In the genomic region with DNA sequence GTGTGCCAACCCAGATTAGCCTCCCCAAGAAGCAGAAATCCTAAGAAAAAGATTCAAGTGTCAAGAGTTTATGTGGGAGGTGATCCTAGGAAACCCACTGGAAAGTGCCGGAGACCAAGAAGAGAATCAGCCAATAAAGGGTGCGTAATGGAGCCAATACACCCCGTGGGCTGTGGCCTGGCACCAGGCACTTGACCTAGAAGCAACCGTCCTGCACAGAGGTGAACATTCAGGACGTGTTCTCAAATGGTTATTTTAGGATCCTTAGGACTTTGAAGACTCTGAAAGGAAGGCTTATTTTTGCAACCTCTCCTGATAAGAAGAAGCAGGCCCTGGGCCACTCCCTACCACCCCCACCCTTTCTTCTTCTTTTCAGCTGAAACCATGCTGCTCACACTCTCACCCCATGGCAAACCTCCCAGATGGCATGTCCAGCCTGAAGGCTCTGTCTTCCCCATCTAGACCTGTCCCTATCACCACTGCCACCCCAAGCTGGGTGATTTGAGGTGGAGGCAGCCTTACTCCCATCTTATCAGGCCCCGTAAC, we compare ENCODE assay signal across 26 cellular contexts. TPM values are rescaled to one million over a fixed set of nuclear protein-coding genes. Genes with fewer than 3 reads are reported as not detected.
"Had no signal": no experiment of that assay in that cellular context is flagged by ENCODE, and none has a peak within 500 bp of the region (broad histone marks: within the 10 kb centered on the region; RNA-seq: fewer than 3 reads in every experiment).

No MANE protein-coding gene starts in this region.

- H3K4me1 ChIP-seq: body of pancreas had no signal

- H3K9me3 ChIP-seq: adrenal gland had no signal

- H3K27me3 ChIP-seq: adrenal gland, body of pancreas, dorsolateral prefrontal cortex had no signal

- ATAC-seq: activated CD4-positive, alpha-beta T cell treated with anti-CD3 and anti-CD28 coated beads for 36 hours; activated CD8-positive, alpha-beta memory T cell treated with anti-CD3 and anti-CD28 coated beads, Interleukin-2, amount 10 ng/mL, durations not matched to agents 7 days and 5 days; activated CD8-positive, alpha-beta T cell treated with anti-CD3 and anti-CD28 coated beads, Interleukin-2, amount 10 ng/mL, durations not matched to agents 7 days and 5 days; activated naive CD8-positive, alpha-beta T cell treated with anti-CD3 and anti-CD28 coated beads, Interleukin-2, amount 50 U/mL, for 24 hours; body of pancreas; esophagus mucosa; T-helper 17 cell had no signal

- H3K27ac ChIP-seq: body of pancreas, coronary artery, dorsolateral prefrontal cortex had no signal

- DNase-seq: activated CD4-positive, alpha-beta memory T cell treated with anti-CD3 and anti-CD28 coated beads for 36 hours; activated CD4-positive, alpha-beta T cell treated with anti-CD3 and anti-CD28 coated beads for 36 hours; activated CD4-positive, alpha-beta T cell treated with anti-CD3 and anti-CD28 coated beads, Interleukin-2, amount 10 ng/mL, durations not matched to agents 24 days and 14 days; activated CD4-positive, CD25-positive, alpha-beta regulatory T cell; activated CD4-positive, CD25-positive, alpha-beta regulatory T cell treated with anti-CD3 and anti-CD28 coated beads, Interleukin-2, amount 50 U/mL, for 72 hours; activated CD8-positive, alpha-beta memory T cell treated with anti-CD3 and anti-CD28 coated beads, Interleukin-2, amount 10 ng/mL, durations not matched to agents 7 days and 5 days; activated CD8-positive, alpha-beta memory T cell treated with anti-CD3 and anti-CD28 coated beads, Interleukin-2, amount 50 U/mL, for 4 hours; activated CD8-positive, alpha-beta T cell treated with anti-CD3 and anti-CD28 coated beads, Interleukin-2, amount 10 ng/mL, durations not matched to agents 7 days and 5 days; activated effector memory CD4-positive, alpha-beta T cell treated with anti-CD3 and anti-CD28 coated beads, Interleukin-2, amount 50 U/mL, for 16 hours; activated naive CD4-positive, alpha-beta T cell treated with anti-CD3 and anti-CD28 coated beads for 36 hours; activated naive CD8-positive, alpha-beta T cell treated with anti-CD3 and anti-CD28 coated beads for 36 hours; activated naive CD8-positive, alpha-beta T cell treated with anti-CD3 and anti-CD28 coated beads, Interleukin-2, amount 50 U/mL, for 24 hours; activated T-cell treated with anti-CD3 and anti-CD28 coated beads, Interleukin-2, amount 50 U/mL, for 1 hour; activated T-cell treated with anti-CD3 and anti-CD28 coated beads, Interleukin-2, amount 50 U/mL, for 48 hours; amygdala; aorta; body of pancreas; dorsolateral prefrontal cortex; effector memory CD4-positive, alpha-beta T cell; foreskin fibroblast; T-helper 1 cell; T-helper 17 cell; T1000 had no signal

- H3K4me3 ChIP-seq: adrenal gland, body of pancreas, coronary artery, dorsolateral prefrontal cortex had no signal

RNA-seq across cellular contexts. Expression of gene VSTM4, which starts 46.6 kb away (rescaled TPM):
- total RNA-seq: activated CD8-positive, alpha-beta T cell treated with anti-CD3 and anti-CD28 coated beads, Interleukin-2, amount 10 ng/mL, durations not matched to agents 7 days and 5 days; activated naive CD4-positive, alpha-beta T cell treated with anti-CD3 and anti-CD28 coated beads for 36 hours; activated naive CD8-positive, alpha-beta T cell treated with anti-CD3 and anti-CD28 coated beads for 36 hours; T-helper 17 cell had no signal
